Comparison of ENCODE assay signal across 19 cellular contexts in the genomic region with DNA sequence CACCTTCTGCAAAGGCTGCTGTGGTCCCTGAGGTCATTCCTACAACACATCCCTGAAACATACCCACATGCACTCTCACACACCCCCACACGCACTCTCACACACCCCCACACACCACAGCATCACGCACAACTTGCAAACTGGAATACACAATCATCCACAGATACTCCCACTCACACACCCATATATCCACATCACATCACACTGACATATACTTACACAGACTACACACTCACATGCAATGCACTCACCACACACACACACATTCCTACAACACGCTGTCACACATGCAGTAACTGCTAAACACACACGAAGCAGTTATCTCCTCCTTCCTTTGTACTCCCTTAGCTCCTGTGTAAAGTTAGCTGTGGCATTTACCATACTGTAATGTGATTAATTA. TPM values are rescaled to one million over a fixed set of nuclear protein-coding genes. Genes with fewer than 3 reads are reported as not detected.
DNase-seq lines count a peak whose midpoint lies in the region; ATAC-seq and TF ChIP-seq lines count a peak whose summit lies in the region.
"Had no signal": no experiment of that assay in that cellular context is flagged by ENCODE, and none has a peak within 500 bp of the region (broad histone marks: within the 10 kb centered on the region; RNA-seq: fewer than 3 reads in every experiment).

No MANE protein-coding gene starts in this region.

- H3K27ac Mint-ChIP-seq in brain, result peak overlapping the region in 3 of 5 experiments; percentile 2 to 53 (median 17)
- H3K27ac Mint-ChIP-seq in glutamatergic neuron (ENCODE audit: unreplicated experiment), result peak overlapping the region; percentile 98
- H3K27ac Mint-ChIP-seq: activated naive CD4-positive, alpha-beta T cell treated with anti-CD3 and anti-CD28 coated beads, Interleukin-2, amount 10 ng/mL, durations not matched to agents 7 days and 5 days had no signal

- H3K23ac ChIP-seq in trophoblast cell (ENCODE audit: low read length), result no peak overlapping the region

- in situ Hi-C loops in GM23248 (cut with MboI), result no loop called here

- no peak overlapping the region for H2AFZ ChIP-seq in GM23248
- H2AFZ ChIP-seq in trophoblast cell (ENCODE audit: insufficient read depth, low read length, poor library complexity), result peak overlapping the region; percentile 8
- H2AFZ ChIP-seq in MM.1S (ENCODE audit: low read length), result no peak overlapping the region

- H3K79me2 ChIP-seq in GM23248 (ENCODE audit: insufficient read depth), result no peaks in the 10 kb centered on the region
- no peaks in the 10 kb centered on the region for H3K79me2 ChIP-seq in trophoblast cell (ENCODE audit: control insufficient read depth, insufficient read depth, low read length, poor library complexity)
- H3K79me2 ChIP-seq in MM.1S (ENCODE audit: low read length), result no peaks in the 10 kb centered on the region

- H4K8ac ChIP-seq in trophoblast cell (ENCODE audit: low read depth, low read length), result peak overlapping the region; percentile 57

- H2BK12ac ChIP-seq in trophoblast cell (ENCODE audit: low read length), result peak overlapping the region; percentile 93

- DNase-seq in GM23248 (peak; percentile 60), glutamatergic neuron (no peak), trophoblast cell (no peak), HuH-7 (ENCODE audit: low spot score) (no peak), MM.1S (no peak)
- DNase-seq in activated CD4-positive, CD25-positive, alpha-beta regulatory T cell treated with anti-CD3 and anti-CD28 coated beads, Interleukin-2, amount 50 U/mL, for 72 hours, result no peak
- DNase-seq: activated CD4-positive, CD25-positive, alpha-beta regulatory T cell; activated naive CD4-positive, alpha-beta T cell treated with anti-CD3 and anti-CD28 coated beads, Interleukin-2, amount 10 ng/mL, durations not matched to agents 7 days and 5 days; Calu3; heart right ventricle; left cardiac atrium; MV-4-11; NCI-H82; retina; stimulated activated CD4-positive, alpha-beta T cell treated with anti-CD3 and anti-CD28 coated beads, Interleukin-2, amount 100 ng/mL, for 48 hours; SW 1271; upper lobe of right lung had no signal

- H3K18ac ChIP-seq in trophoblast cell (ENCODE audit: low read length), result peak overlapping the region; percentile 72

- H4K20me1 ChIP-seq in GM23248 (ENCODE audit: insufficient read depth) (no peaks in the 10 kb centered on the region), MM.1S (ENCODE audit: insufficient read depth, low read length) (no peaks in the 10 kb centered on the region)

- H3K4me1 Mint-ChIP-seq in brain (peaks cover 30% of the 10 kb centered on the region), glutamatergic neuron (ENCODE audit: low read depth, unreplicated experiment) (peaks cover 49% of the 10 kb centered on the region)
- H3K4me1 Mint-ChIP-seq: activated naive CD4-positive, alpha-beta T cell treated with anti-CD3 and anti-CD28 coated beads, Interleukin-2, amount 10 ng/mL, durations not matched to agents 7 days and 5 days had no signal

- peak overlapping the region; percentile 84 for H2BK120ac ChIP-seq in trophoblast cell (ENCODE audit: insufficient read depth, low read length, poor library complexity)

- H3F3A ChIP-seq in GM23248 (ENCODE audit: insufficient read depth) (0 out of 2 replicates have a peak, but pooled peaks cover 8% of the 10 kb centered on the region), MM.1S (ENCODE audit: insufficient read depth, low read length) (no peaks in the 10 kb centered on the region)

- H3K9me3 ChIP-seq in GM23248 (ENCODE audit: low read depth), result no peaks in the 10 kb centered on the region
- peaks cover 3% of the 10 kb centered on the region for H3K9me3 ChIP-seq in trophoblast cell (ENCODE audit: insufficient read depth, low read depth, low read length)
- no peaks in the 10 kb centered on the region for H3K9me3 ChIP-seq in MM.1S (replicated peaks; ENCODE audit: insufficient read depth, low read length)
- H3K9me3 ChIP-seq: heart right ventricle, upper lobe of right lung had no signal

- H3K36me3 Mint-ChIP-seq in brain (no peaks in the 10 kb centered on the region), glutamatergic neuron (ENCODE audit: unreplicated experiment) (no peaks in the 10 kb centered on the region)
- H3K36me3 Mint-ChIP-seq: activated naive CD4-positive, alpha-beta T cell treated with anti-CD3 and anti-CD28 coated beads, Interleukin-2, amount 10 ng/mL, durations not matched to agents 7 days and 5 days had no signal

- ATAC-seq in HG02798 (IDR thresholded peaks at IDR 0.05; ENCODE audit: poor library complexity, unreplicated experiment), result no peak
- ATAC-seq: upper lobe of right lung had no signal

- no peak overlapping the region for H3K4me2 ChIP-seq in GM23248 (ENCODE audit: unreplicated experiment)
- no peak overlapping the region for H3K4me2 ChIP-seq in trophoblast cell (ENCODE audit: low read length)
- no peak overlapping the region for H3K4me2 ChIP-seq in MM.1S (ENCODE audit: low read depth, low read length)

- H3K4me3 Mint-ChIP-seq in brain (peak overlapping the region in 1 of 5 experiments; percentile 18), glutamatergic neuron (ENCODE audit: unreplicated experiment) (peak overlapping the region; percentile 56)
- H3K4me3 Mint-ChIP-seq: activated naive CD4-positive, alpha-beta T cell treated with anti-CD3 and anti-CD28 coated beads, Interleukin-2, amount 10 ng/mL, durations not matched to agents 7 days and 5 days had no signal

- peaks cover 21% of the 10 kb centered on the region for H3K79me1 ChIP-seq in trophoblast cell (ENCODE audit: low read length)

- H4K91ac ChIP-seq in trophoblast cell (ENCODE audit: low read depth, low read length), result peak overlapping the region; percentile 87

- TF ChIP-seq CTCF in brain (conservative IDR thresholded peaks at IDR 0.05), result no peak
- TF ChIP-seq CTCF in glutamatergic neuron (IDR thresholded peaks at IDR 0.05; ENCODE audit: partially characterized antibody, unreplicated experiment), result no peak
- TF ChIP-seq CTCF in MM.1S (IDR thresholded peaks at IDR 0.05; ENCODE audit: low read length), result no peak

- peaks cover 7% of the 10 kb centered on the region for H3K27me3 Mint-ChIP-seq in brain
- peaks cover 33% of the 10 kb centered on the region for H3K27me3 Mint-ChIP-seq in glutamatergic neuron (ENCODE audit: unreplicated experiment)

- H3K9me3 Mint-ChIP-seq in brain (peaks cover 0 to 11% (median 8%) of the 10 kb centered on the region in 5 experiments), glutamatergic neuron (ENCODE audit: unreplicated experiment) (peaks cover 40% of the 10 kb centered on the region)

- H3K9me2 ChIP-seq in GM23248 (ENCODE audit: insufficient read depth) (no peaks in the 10 kb centered on the region), MM.1S (replicated peaks; ENCODE audit: insufficient read depth, low read length) (no peaks in the 10 kb centered on the region)

- peak overlapping the region; percentile 65 for H2BK5ac ChIP-seq in trophoblast cell (ENCODE audit: low read depth, low read length, poor library complexity)

- H3K36me3 ChIP-seq in GM23248 (ENCODE audit: low read depth) (no peaks in the 10 kb centered on the region), trophoblast cell (ENCODE audit: control insufficient read depth in 1 of 2, insufficient read depth in 2 of 2, low read length in 2 of 2) (no peaks in the 10 kb centered on the region), MM.1S (replicated peaks; ENCODE audit: insufficient read depth, low read length) (no peaks in the 10 kb centered on the region)
- H3K36me3 ChIP-seq: heart right ventricle, upper lobe of right lung had no signal

- H2AK5ac ChIP-seq in trophoblast cell (ENCODE audit: low read length), result peak overlapping the region; percentile 63

- H3K4me1 ChIP-seq in GM23248 (ENCODE audit: insufficient read depth) (peaks cover 10% of the 10 kb centered on the region; the same call in 1 of the 2 replicates), trophoblast cell (ENCODE audit: control insufficient read depth in 1 of 2, insufficient read depth in 2 of 2, low read length in 2 of 2) (peaks cover 21% of the 10 kb centered on the region in 2 experiments), MM.1S (ENCODE audit: low read length) (no peaks in the 10 kb centered on the region)
- H3K4me1 ChIP-seq: upper lobe of right lung had no signal

- H3K27ac ChIP-seq in GM23248 (no peak overlapping the region), trophoblast cell (ENCODE audit: low read depth, low read length) (peak overlapping the region; percentile 58), MM.1S (ENCODE audit: low read length) (no peak overlapping the region)
- H3K27ac ChIP-seq: upper lobe of right lung had no signal

- H3K9ac ChIP-seq in GM23248, result no peak overlapping the region
- H3K9ac ChIP-seq in trophoblast cell (ENCODE audit: low read length), result no peak overlapping the region
- H3K9ac ChIP-seq in MM.1S (ENCODE audit: low read length), result no peak overlapping the region

- H3K27me3 ChIP-seq in GM23248 (replicated peaks; ENCODE audit: insufficient read depth) (peaks cover 5% of the 10 kb centered on the region; the same call in 1 of the 2 replicates), trophoblast cell (ENCODE audit: insufficient read depth, low read length) (no peaks in the 10 kb centered on the region), MM.1S (replicated peaks; ENCODE audit: insufficient read depth, low read length) (no peaks in the 10 kb centered on the region)
- H3K27me3 ChIP-seq: heart right ventricle, upper lobe of right lung had no signal

- peak overlapping the region; percentile 17 for H3K4ac ChIP-seq in trophoblast cell (ENCODE audit: low read depth, low read length)

- WGBS in GM23248 (ENCODE audit: low coverage in 1 of 2, low lambda C conversion rate in 2 of 2, missing lambda C conversion rate in 2 of 2), 2 experiments, result 53 to 60% methylated on average over 4 of the region's 4 CpGs
- no CpG with 5 or more reads among the region's 4 CpGs for WGBS in trophoblast cell (ENCODE audit: extremely low coverage, insufficient coverage, insufficient read length)

- H3K4me3 ChIP-seq in GM23248 (no peak overlapping the region), trophoblast cell (ENCODE audit: low read depth, low read length) (no peak overlapping the region), MM.1S (ENCODE audit: low read length) (no peak overlapping the region)
- H3K4me3 ChIP-seq: heart right ventricle, upper lobe of right lung had no signal

- no peak overlapping the region for H4K12ac ChIP-seq in trophoblast cell (ENCODE audit: low read depth, low read length)

- H3K14ac ChIP-seq in trophoblast cell (ENCODE audit: low read length), result peak overlapping the region; percentile 70

RNA-seq across cellular contexts. Expression of a gene that starts 57.1 kb away (rescaled TPM):
- 9.9 and 12.8 TPM in 2 replicates for total RNA-seq in GM23248 (2014; rRNA removed; shearing (Covaris generic))
- polyA plus RNA-seq in GM23248 (2016; fragmentation: Nextera tagmentation; extraction: Ambion mirVana), result 0.95 and 1.2 TPM in 2 replicates
- 4.1 TPM for polyA plus RNA-seq in brain (ENCODE audit: insufficient read depth, low read depth, low replicate concordance)
- total RNA-seq in glutamatergic neuron (ENCODE audit: unreplicated experiment), result 959 TPM
- 35.3 and 39.5 TPM in 2 replicates for polyA plus RNA-seq in trophoblast cell (2013)

Comparison
In these comparisons a context has a peak if more than half of its experiments do, and no peak if none do; other contexts are left out.
1. RNA of a gene that starts 57.1 kb away (total RNA-seq): 959 TPM in glutamatergic neuron (single experiment); 9.9 to 12.8 TPM in GM23248; every median in the first group is over 10 times any median in the second.